In the genomic region with DNA sequence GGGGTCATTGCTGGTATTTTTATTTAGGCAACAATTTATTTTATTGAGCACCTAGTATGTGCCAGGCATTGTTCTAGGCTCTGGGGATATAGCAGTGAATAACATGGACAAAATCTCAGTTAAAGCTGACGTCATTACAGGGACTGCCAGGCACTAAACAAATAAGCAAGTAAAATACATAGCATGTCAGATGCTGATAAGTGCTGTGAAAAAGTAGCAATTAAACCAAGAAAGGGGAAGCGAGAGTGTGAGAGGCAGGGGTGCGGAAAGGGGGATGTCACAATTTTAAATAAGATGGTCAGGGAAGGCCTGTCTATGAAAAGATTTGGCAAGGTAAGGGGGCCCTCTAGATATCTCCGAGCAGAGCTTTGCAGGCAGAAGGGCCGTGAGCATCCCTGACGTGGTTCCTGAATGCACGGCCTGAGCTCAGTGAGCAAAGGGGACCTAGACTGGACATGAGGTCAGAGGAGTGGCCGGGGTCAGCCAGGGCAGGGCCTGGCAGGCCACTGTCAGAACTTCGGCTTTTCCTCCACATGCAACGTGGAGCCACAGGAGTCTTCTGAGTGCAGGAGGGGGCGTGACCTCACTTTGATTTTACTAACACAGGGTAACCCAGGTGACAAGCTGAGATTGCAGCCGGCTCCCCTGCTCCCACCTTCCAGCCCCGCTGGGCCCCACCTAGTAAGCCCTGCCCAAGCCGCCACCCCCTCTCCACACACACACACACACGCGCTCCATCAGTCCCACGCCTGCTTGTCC, we compare ENCODE assay signal across 10 cellular contexts. TPM values are rescaled to one million over a fixed set of nuclear protein-coding genes. Genes with fewer than 3 reads are reported as not detected.
A peak's percentile ranks its signal among the peaks of the same experiment; 100 is the strongest.
DNase-seq lines count a peak whose midpoint lies in the region; ATAC-seq and TF ChIP-seq lines count a peak whose summit lies in the region.
"Had no signal": no experiment of that assay in that cellular context is flagged by ENCODE, and none has a peak within 500 bp of the region (broad histone marks: within the 10 kb centered on the region; RNA-seq: fewer than 3 reads in every experiment).

No MANE protein-coding gene starts in this region.

- TF ChIP-seq CTCF in lower lobe of right lung (IDR thresholded peaks at IDR 0.05) (no peak), omental fat pad (IDR thresholded peaks at IDR 0.05) (no peak), mesothelial cell of epicardium (IDR thresholded peaks at IDR 0.05; ENCODE audit: unreplicated experiment) (no peak)

- H3K36me3 Mint-ChIP-seq in CD4-positive, alpha-beta memory T cell = no peaks in the 10 kb centered on the region
- no peaks in the 10 kb centered on the region for H3K36me3 Mint-ChIP-seq in mesothelial cell of epicardium

- ATAC-seq in GM18511 (IDR thresholded peaks at IDR 0.05; ENCODE audit: unreplicated experiment) = peak; percentile 74
- ATAC-seq in HG02678 (IDR thresholded peaks at IDR 0.05; ENCODE audit: unreplicated experiment) = peak; percentile 49
- peak; percentile 19 to 27 for ATAC-seq in lower lobe of right lung
- ATAC-seq in omental fat pad (ENCODE audit: low FRiP score) = no peak

- no peak overlapping the region for H3K27ac Mint-ChIP-seq in CD4-positive, alpha-beta memory T cell
- H3K27ac Mint-ChIP-seq in mesothelial cell of epicardium = no peak overlapping the region

- no peak overlapping the region for H3K4me3 Mint-ChIP-seq in CD4-positive, alpha-beta memory T cell
- no peak overlapping the region for H3K4me3 Mint-ChIP-seq in mesothelial cell of epicardium

- no peaks in the 10 kb centered on the region for H3K4me1 ChIP-seq in lower lobe of right lung
- H3K4me1 ChIP-seq in CD4-positive, alpha-beta memory T cell (ENCODE audit: insufficient read depth, low read length) = no peaks in the 10 kb centered on the region
- H3K4me1 ChIP-seq: colonic mucosa had no signal

- peaks cover 0 to 3% (median 0%) of the 10 kb centered on the region in 8 donors for H3K9me3 Mint-ChIP-seq in CD4-positive, alpha-beta memory T cell
- peaks cover 4% of the 10 kb centered on the region for H3K9me3 Mint-ChIP-seq in mesothelial cell of epicardium

- CTCF ChIA-PET in CD4-positive, alpha-beta memory T cell (lab: Charles Lee; ENCODE audit: partially characterized antibody) = no interaction called here

- H3K27me3 ChIP-seq in lower lobe of right lung (ENCODE audit: low read depth) = peaks cover 41% of the 10 kb centered on the region
- H3K27me3 ChIP-seq in CD4-positive, alpha-beta memory T cell (ENCODE audit: insufficient read depth, low read length) = peaks cover 9% of the 10 kb centered on the region
- H3K27me3 ChIP-seq: colonic mucosa had no signal

- no peaks in the 10 kb centered on the region for H3K4me1 Mint-ChIP-seq in CD4-positive, alpha-beta memory T cell
- H3K4me1 Mint-ChIP-seq in mesothelial cell of epicardium = no peaks in the 10 kb centered on the region

- POLR2A ChIA-PET in CD4-positive, alpha-beta memory T cell (lab: Charles Lee; ENCODE audit: partially characterized antibody) = no interaction called here

- peaks cover 8 to 33% of the 10 kb centered on the region in 2 donors for H3K27me3 Mint-ChIP-seq in CD4-positive, alpha-beta memory T cell
- peaks cover 12% of the 10 kb centered on the region for H3K27me3 Mint-ChIP-seq in mesothelial cell of epicardium (ENCODE audit: low read depth)

- H3K9me3 ChIP-seq in lower lobe of right lung = no peaks in the 10 kb centered on the region
- H3K9me3 ChIP-seq in CD4-positive, alpha-beta memory T cell (ENCODE audit: control insufficient read depth in 1 of 2, low read length in 2 of 2) = no peaks in the 10 kb centered on the region
- H3K9me3 ChIP-seq: colonic mucosa had no signal

- H3K36me3 ChIP-seq in lower lobe of right lung = no peaks in the 10 kb centered on the region
- H3K36me3 ChIP-seq in CD4-positive, alpha-beta memory T cell (ENCODE audit: insufficient read depth, low read length) = no peaks in the 10 kb centered on the region
- H3K36me3 ChIP-seq: colonic mucosa had no signal

- H3K27ac ChIP-seq in lower lobe of right lung = no peak overlapping the region
- no peak overlapping the region for H3K27ac ChIP-seq in CD4-positive, alpha-beta memory T cell (ENCODE audit: low read depth, low read length)
- H3K27ac ChIP-seq: colonic mucosa had no signal

- peak; percentile 90 for DNase-seq in MV-4-11 (lab: John Stamatoyannopoulos, UW)
- no peak for DNase-seq in lower lobe of right lung
- DNase-seq in omental fat pad (ENCODE audit: low spot score) = no peak
- no peak for DNase-seq in CD4-positive, alpha-beta memory T cell
- DNase-seq in mesothelial cell of epicardium (ENCODE audit: low spot score in 2 of 2, unreplicated experiment in 2 of 2) = no peak
- no peak for DNase-seq in NCI-H1694 treated with DMSO at 0.1 percent for 48 hours (lab: John Stamatoyannopoulos, UW)
- DNase-seq: activated naive CD4-positive, alpha-beta T cell treated with anti-CD3 and anti-CD28 coated beads, Interleukin-2, amount 50 U/mL, for 16 hours; colonic mucosa had no signal

- no peak overlapping the region for H3K4me3 ChIP-seq in lower lobe of right lung
- no peak overlapping the region for H3K4me3 ChIP-seq in CD4-positive, alpha-beta memory T cell (ENCODE audit: low read length in 2 of 2)
- H3K4me3 ChIP-seq: colonic mucosa had no signal

- intact Hi-C loops in lower lobe of right lung (cut with DNase I) = no loop called here
- intact Hi-C loops in CD4-positive, alpha-beta memory T cell (cut with micrococcal nuclease) = no loop called here

RNA-seq across cellular contexts. Expression of gene SIRPA, which starts 24.2 kb away (rescaled TPM):
- total RNA-seq in lower lobe of right lung (130 TPM), omental fat pad (10 to 100 TPM; 51.9 to 86.1 (median 77.0) TPM), mesothelial cell of epicardium (6.1 to 6.8 TPM (median 6.4 TPM) in 3 replicates)
- total RNA-seq in CD4-positive, alpha-beta memory T cell = 1 to 10 TPM; 1.8 to 2.4 TPM
- polyA plus RNA-seq in CD4-positive, alpha-beta memory T cell = not detected
